Comparison of ENCODE assay signal across 25 cellular contexts in the genomic region with DNA sequence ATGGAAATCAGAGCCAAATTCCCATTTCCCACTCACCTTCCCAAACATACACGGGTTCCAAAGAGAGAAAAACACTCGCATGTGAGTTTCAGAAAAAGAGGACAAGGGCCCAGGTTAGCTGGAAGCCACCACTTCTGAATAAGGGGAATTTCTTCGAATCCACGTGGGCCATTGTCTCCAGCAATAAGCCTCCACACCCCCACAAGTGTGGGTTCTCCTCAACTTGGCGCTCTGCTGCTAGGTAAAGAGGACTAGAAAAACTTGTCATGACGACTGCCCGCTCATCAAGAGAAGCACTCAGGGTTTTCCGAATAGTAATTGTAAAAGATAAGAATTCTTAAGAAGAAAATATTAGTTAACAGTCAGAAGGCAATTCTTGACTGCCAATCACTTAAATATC. TPM values are rescaled to one million over a fixed set of nuclear protein-coding genes. Genes with fewer than 3 reads are reported as not detected.
DNase-seq lines count a peak whose midpoint lies in the region; ATAC-seq and TF ChIP-seq lines count a peak whose summit lies in the region.
"Had no signal": no experiment of that assay in that cellular context is flagged by ENCODE, and none has a peak within 500 bp of the region (broad histone marks: within the 10 kb centered on the region; RNA-seq: fewer than 3 reads in every experiment).

No MANE protein-coding gene starts in this region.

- H3K4me3 Mint-ChIP-seq in activated naive CD4-positive, alpha-beta T cell treated with anti-CD3 and anti-CD28 coated beads, Interleukin-2, amount 10 ng/mL, durations not matched to agents 7 days and 5 days, result no peak overlapping the region
- H3K4me3 Mint-ChIP-seq in type B pancreatic cell, result no peak overlapping the region
- H3K4me3 Mint-ChIP-seq: CD14-positive monocyte; CD4-positive, alpha-beta T cell; CD8-positive, alpha-beta memory T cell had no signal

- H3K27ac Mint-ChIP-seq in activated naive CD4-positive, alpha-beta T cell treated with anti-CD3 and anti-CD28 coated beads, Interleukin-2, amount 10 ng/mL, durations not matched to agents 7 days and 5 days, result no peak overlapping the region
- no peak overlapping the region for H3K27ac Mint-ChIP-seq in type B pancreatic cell
- H3K27ac Mint-ChIP-seq: CD4-positive, alpha-beta T cell; CD8-positive, alpha-beta memory T cell had no signal

- ATAC-seq in upper lobe of right lung (no peak), GM18870 (IDR thresholded peaks at IDR 0.05; ENCODE audit: unreplicated experiment) (no peak)
- ATAC-seq: GM12878 had no signal

- H3K4me2 ChIP-seq in hepatocyte, result no peak overlapping the region
- H3K4me2 ChIP-seq: A549 had no signal

- H3K9me3 ChIP-seq in WERI-Rb-1 (ENCODE audit: severe bottlenecking), result no peaks in the 10 kb centered on the region
- H3K9me3 ChIP-seq in spleen, result no peaks in the 10 kb centered on the region
- no peaks in the 10 kb centered on the region for H3K9me3 ChIP-seq in upper lobe of right lung
- no peaks in the 10 kb centered on the region for H3K9me3 ChIP-seq in hepatocyte (ENCODE audit: low read depth)
- H3K9me3 ChIP-seq: A549; BE2C; BLaER1 treated with 17β-estradiol and CSF1 and Interleukin-3, amounts not matched to agents 10 nM and 100 nM had no signal

- H3K9me2 ChIP-seq in hepatocyte (replicated peaks; ENCODE audit: insufficient read depth), result no peaks in the 10 kb centered on the region

- WGBS in spleen, 5 donors, result 79 to 87% (median 83%) methylated on average over 8 of the region's 8 CpGs
- 87% methylated on average over 8 of the region's 8 CpGs for WGBS in hepatocyte (ENCODE audit: low lambda C conversion rate, missing lambda C conversion rate)

- no peaks in the 10 kb centered on the region for H3K27me3 ChIP-seq in WERI-Rb-1 (ENCODE audit: insufficient read depth, low read depth, severe bottlenecking)
- no peaks in the 10 kb centered on the region for H3K27me3 ChIP-seq in spleen (replicated peaks in 1 of 7)
- no peaks in the 10 kb centered on the region for H3K27me3 ChIP-seq in upper lobe of right lung
- H3K27me3 ChIP-seq in hepatocyte, result no peaks in the 10 kb centered on the region
- H3K27me3 ChIP-seq: BE2C; BLaER1 treated with 17β-estradiol and CSF1 and Interleukin-3, amounts not matched to agents 10 nM and 100 nM had no signal

- H3K36me3 ChIP-seq in WERI-Rb-1 (peaks cover 44% of the 10 kb centered on the region), spleen (peaks cover 0 to 83% (median 19%) of the 10 kb centered on the region in 6 donors), upper lobe of right lung (peaks cover under 1% of the 10 kb centered on the region), hepatocyte (replicated peaks; ENCODE audit: insufficient read depth, low read depth) (no peaks in the 10 kb centered on the region)
- H3K36me3 ChIP-seq: BE2C had no signal

- peaks cover 13% of the 10 kb centered on the region for H3K36me3 Mint-ChIP-seq in activated naive CD4-positive, alpha-beta T cell treated with anti-CD3 and anti-CD28 coated beads, Interleukin-2, amount 10 ng/mL, durations not matched to agents 7 days and 5 days
- peaks cover 10% of the 10 kb centered on the region for H3K36me3 Mint-ChIP-seq in type B pancreatic cell

- H3K4me3 ChIP-seq in WERI-Rb-1 (ENCODE audit: low read depth, low read length) (no peak overlapping the region), spleen (no peak overlapping the region), upper lobe of right lung (no peak overlapping the region), hepatocyte (no peak overlapping the region)
- H3K4me3 ChIP-seq: A549; BLaER1 treated with 17β-estradiol and CSF1 and Interleukin-3, amounts not matched to agents 10 nM and 100 nM; GM12878; GM23248 had no signal

- DNase-seq in activated naive CD4-positive, alpha-beta T cell treated with anti-CD3 and anti-CD28 coated beads, Interleukin-2, amount 10 ng/mL, durations not matched to agents 7 days and 5 days, result peak; percentile 9
- no peak for DNase-seq in activated naive CD4-positive, alpha-beta T cell treated with anti-CD3 and anti-CD28 coated beads, Interleukin-2, amount 50 U/mL, for 16 hours
- DNase-seq in WERI-Rb-1 (no peak), spleen (peak; percentile 6), upper lobe of right lung (peak; percentile 1), hepatocyte (ENCODE audit: low spot score) (no peak), type B pancreatic cell (ENCODE audit: extremely low spot score, unreplicated experiment) (no peak)
- DNase-seq: 8988T; ACHN; AML-193; BE2C; CD4-positive, alpha-beta T cell; CD8-positive, alpha-beta memory T cell; DMS 273 treated with DMSO at 0.1 percent for 48 hours; DMS79; EL; GDM1; GM23248; H7; HCEC 1CT had no signal

- no peaks in the 10 kb centered on the region for H4K20me1 ChIP-seq in hepatocyte (ENCODE audit: insufficient read depth, poor library complexity, severe bottlenecking)

- no peaks in the 10 kb centered on the region for H3K79me2 ChIP-seq in hepatocyte

- no peaks in the 10 kb centered on the region for H3K27me3 Mint-ChIP-seq in activated naive CD4-positive, alpha-beta T cell treated with anti-CD3 and anti-CD28 coated beads, Interleukin-2, amount 10 ng/mL, durations not matched to agents 7 days and 5 days
- H3K27me3 Mint-ChIP-seq in type B pancreatic cell, result no peaks in the 10 kb centered on the region
- H3K27me3 Mint-ChIP-seq: CD4-positive, alpha-beta T cell had no signal

- no peak for TF ChIP-seq CTCF in WERI-Rb-1 (IDR thresholded peaks at IDR 0.05; ENCODE audit: low read depth, low read length)
- no peak for TF ChIP-seq CTCF in spleen (IDR thresholded peaks at IDR 0.05 in 8 of 11, conservative IDR thresholded peaks at IDR 0.05 in 3 of 11)
- no peak for TF ChIP-seq CTCF in upper lobe of right lung (IDR thresholded peaks at IDR 0.05)
- no peak for TF ChIP-seq CTCF in hepatocyte (IDR thresholded peaks at IDR 0.05; ENCODE audit: poor library complexity)
- no peak for TF ChIP-seq CTCF in type B pancreatic cell (conservative IDR thresholded peaks at IDR 0.05)

- no peaks in the 10 kb centered on the region for H3K4me1 ChIP-seq in spleen
- H3K4me1 ChIP-seq in upper lobe of right lung, result no peaks in the 10 kb centered on the region
- no peaks in the 10 kb centered on the region for H3K4me1 ChIP-seq in hepatocyte (ENCODE audit: insufficient read depth)
- H3K4me1 ChIP-seq: BE2C had no signal

- H3K4me1 Mint-ChIP-seq in activated naive CD4-positive, alpha-beta T cell treated with anti-CD3 and anti-CD28 coated beads, Interleukin-2, amount 10 ng/mL, durations not matched to agents 7 days and 5 days, result peaks cover 3% of the 10 kb centered on the region
- peaks cover 4% of the 10 kb centered on the region for H3K4me1 Mint-ChIP-seq in type B pancreatic cell (ENCODE audit: unreplicated experiment)
- H3K4me1 Mint-ChIP-seq: CD14-positive monocyte had no signal

- no peak overlapping the region for H2AFZ ChIP-seq in hepatocyte
- H2AFZ ChIP-seq: GM23248 had no signal

- peak overlapping the region; percentile 42 for H3K27ac ChIP-seq in WERI-Rb-1
- no peak overlapping the region for H3K27ac ChIP-seq in spleen
- H3K27ac ChIP-seq in upper lobe of right lung, result no peak overlapping the region
- no peak overlapping the region for H3K27ac ChIP-seq in hepatocyte
- H3K27ac ChIP-seq: BLaER1 treated with 17β-estradiol and CSF1 and Interleukin-3, amounts not matched to agents 10 nM and 100 nM; GM23248 had no signal

- no peak for TF ChIP-seq POLR2A in spleen (IDR thresholded peaks at IDR 0.05)

- intact Hi-C loops in spleen (cut with DNase I; ENCODE audit: low total_unique reads), result no loop called here
- intact Hi-C loops in upper lobe of right lung (cut with DNase I), result no loop called here

- no peaks in the 10 kb centered on the region for H3K9me3 Mint-ChIP-seq in activated naive CD4-positive, alpha-beta T cell treated with anti-CD3 and anti-CD28 coated beads, Interleukin-2, amount 10 ng/mL, durations not matched to agents 7 days and 5 days
- no peaks in the 10 kb centered on the region for H3K9me3 Mint-ChIP-seq in type B pancreatic cell
- H3K9me3 Mint-ChIP-seq: CD4-positive, alpha-beta T cell; CD8-positive, alpha-beta memory T cell had no signal

- CTCF ChIA-PET in activated naive CD4-positive, alpha-beta T cell treated with anti-CD3 and anti-CD28 coated beads, Interleukin-2, amount 10 ng/mL, durations not matched to agents 7 days and 5 days (lab: Charles Lee), result no interaction called here

RNA-seq across cellular contexts. Expression of a gene that starts 30.6 kb away (rescaled TPM):
- total RNA-seq in spleen (10 to 100 TPM in 6 of 7 donors, 1 to 10 TPM in 1; 8.4 to 18.0 (median 12.2) TPM), upper lobe of right lung (7.4 TPM), hepatocyte (3.1 and 4.7 TPM in 2 replicates), type B pancreatic cell (ENCODE audit: low replicate concordance) (8.5 and 8.8 TPM in 2 replicates)
- polyA plus RNA-seq in spleen (1 to 10 TPM; 4.4 to 6.5 (median 6.0) TPM), hepatocyte (2.5 and 3.0 TPM in 2 replicates)

Comparison
In these comparisons a context has a peak if more than half of its experiments do, and no peak if none do; other contexts are left out.
1. DNase-seq: peak in activated naive CD4-positive, alpha-beta T cell treated with anti-CD3 and anti-CD28 coated beads, Interleukin-2, amount 10 ng/mL, durations not matched to agents 7 days and 5 days (single experiment), spleen (single experiment) and upper lobe of right lung (single experiment); none in activated naive CD4-positive, alpha-beta T cell treated with anti-CD3 and anti-CD28 coated beads, Interleukin-2, amount 50 U/mL, for 16 hours (single experiment), WERI-Rb-1 (single experiment), hepatocyte (single experiment) and type B pancreatic cell (single experiment).